27 cellular contexts compared by ENCODE assay signal in the genomic region with DNA sequence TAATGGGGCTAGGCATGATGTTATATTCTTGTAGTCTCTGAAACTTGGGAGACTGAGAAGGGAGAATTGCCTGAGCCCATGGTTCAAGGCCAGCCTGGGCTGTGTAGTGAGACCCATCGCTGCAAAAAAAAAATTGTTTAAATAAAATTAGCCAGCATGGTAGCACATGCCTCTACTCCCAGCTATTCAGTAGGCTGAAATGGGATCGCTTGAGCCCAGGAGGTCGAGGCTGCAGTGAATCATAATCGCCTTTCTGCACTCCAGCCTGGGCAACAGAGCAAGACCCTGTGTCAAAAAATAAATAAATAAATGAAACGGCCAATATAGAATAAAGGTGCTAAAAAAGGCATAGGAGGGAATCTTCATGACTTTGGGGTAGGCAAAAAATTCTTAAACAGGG. TPM values are rescaled to one million over a fixed set of nuclear protein-coding genes. Genes with fewer than 3 reads are reported as not detected.
DNase-seq lines count a peak whose midpoint lies in the region; ATAC-seq, FAIRE-seq and TF ChIP-seq lines count a peak whose summit lies in the region.
"Had no signal": no experiment of that assay in that cellular context is flagged by ENCODE, and none has a peak within 500 bp of the region (broad histone marks: within the 10 kb centered on the region; RNA-seq: fewer than 3 reads in every experiment).

No MANE protein-coding gene starts in this region.

- no peak for FAIRE-seq in K562 (lab: Jason Lieb, UNC)
- FAIRE-seq: endothelial cell of umbilical vein had no signal

- 48% methylated on average over 5 of the region's 5 CpGs for WGBS in K562 (ENCODE audit: insufficient coverage, low coverage, missing lambda C conversion rate)

- POLR2A ChIA-PET in K562 (lab: Yijun Ruan, JAX) = no interaction called here

- H3K4me1 Mint-ChIP-seq in activated naive CD4-positive, alpha-beta T cell treated with anti-CD3 and anti-CD28 coated beads, Interleukin-2, amount 10 ng/mL, durations not matched to agents 7 days and 5 days = peaks cover 22% of the 10 kb centered on the region
- H3K4me1 Mint-ChIP-seq in stimulated activated memory B cell treated with anti-CD40 and anti-IgM and Interleukin-4, amounts not matched to agents 10 μg/mL and 1 μg/mL and 100 μg/mL, for 72 hours = peaks cover 48% of the 10 kb centered on the region

- H3K9me2 ChIP-seq in MM.1S (replicated peaks; ENCODE audit: insufficient read depth, low read length) = no peaks in the 10 kb centered on the region

- TF ChIP-seq CTCF in MM.1S (IDR thresholded peaks at IDR 0.05; ENCODE audit: low read length) (no peak), K562 (IDR thresholded peaks at IDR 0.05 in 2 of 3, conservative IDR thresholded peaks at IDR 0.05 in 1 of 3; ENCODE audit: insufficient read depth in 2 of 3, low read depth in 1 of 3, low read length in 3 of 3) (no peak)

- H3K4me3 ChIP-seq in MM.1S (ENCODE audit: low read length) = no peak overlapping the region
- no peak overlapping the region for H3K4me3 ChIP-seq in K562
- H3K4me3 ChIP-seq: cardiac muscle cell, PC-9, upper lobe of right lung had no signal

- no TSS peak for BruUV-seq in K562 (replicated peaks; lab: Mats Ljungman, UMichigan)

- no peak for TF ChIP-seq RAD21 in K562 (CRISPR knock-in tag; conservative IDR thresholded peaks at IDR 0.05 in 1 of 2, IDR thresholded peaks at IDR 0.05 in 1 of 2)

- DNase-seq in activated naive CD4-positive, alpha-beta T cell treated with anti-CD3 and anti-CD28 coated beads, Interleukin-2, amount 10 ng/mL, durations not matched to agents 7 days and 5 days = no peak
- no peak for DNase-seq in activated naive CD4-positive, alpha-beta T cell treated with anti-CD3 and anti-CD28 coated beads, Interleukin-2, amount 50 U/mL, for 16 hours
- DNase-seq in MM.1S (no peak), K562 (ENCODE audit: extremely low read depth in 1 of 4, low spot score in 3 of 4) (no peak), GM19238 (ENCODE audit: insufficient read length, low spot score) (no peak), C1 segment of cervical spinal cord (lab: John Stamatoyannopoulos, UW) (no peak)
- DNase-seq: activated CD4-positive, alpha-beta T cell treated with anti-CD3 and anti-CD28 coated beads for 36 hours; activated CD8-positive, alpha-beta memory T cell treated with anti-CD3 and anti-CD28 coated beads, Interleukin-2, amount 50 U/mL, for 48 hours; anterior cingulate cortex; dermis blood vessel endothelial cell; DMS53; GF-D8; glutamatergic neuron; HCEC 1CT; NCI-H1105; NCI-H2029 treated with DMSO at 0.1 percent for 48 hours; PC-9; SIG-M5; stimulated activated CD4-positive, alpha-beta T cell treated with anti-CD3 and anti-CD28 coated beads, Interleukin-12 subunit alpha, Interleukin-12 subunit beta, amount 100 ng/mL, for 4 hours; stimulated activated CD4-positive, alpha-beta T cell treated with anti-CD3 and anti-CD28 coated beads, Interleukin-4, amount 100 ng/mL, for 4 hours had no signal

- TF ChIP-seq POLR2A in K562 (conservative IDR thresholded peaks at IDR 0.05) = no peak

- H3K9me1 ChIP-seq in K562 (ENCODE audit: control insufficient read depth, insufficient read depth, low read length) = no peaks in the 10 kb centered on the region

- H3K9ac ChIP-seq in MM.1S (ENCODE audit: low read length) (no peak overlapping the region), K562 (ENCODE audit: insufficient read depth in 1 of 2, low read depth in 2 of 2, low read length in 2 of 2) (no peak overlapping the region)

- TF ChIP-seq EP300 in K562 (IDR thresholded peaks at IDR 0.05; ENCODE audit: low read length) = no peak

- no peak overlapping the region for H3K4me3 Mint-ChIP-seq in activated naive CD4-positive, alpha-beta T cell treated with anti-CD3 and anti-CD28 coated beads, Interleukin-2, amount 10 ng/mL, durations not matched to agents 7 days and 5 days
- no peak overlapping the region for H3K4me3 Mint-ChIP-seq in stimulated activated memory B cell treated with anti-CD40 and anti-IgM and Interleukin-4, amounts not matched to agents 10 μg/mL and 1 μg/mL and 100 μg/mL, for 72 hours
- H3K4me3 Mint-ChIP-seq: activated CD4-positive, alpha-beta T cell treated with anti-CD3 and anti-CD28 coated beads for 36 hours; memory B cell had no signal

- no peaks in the 10 kb centered on the region for H3K27me3 ChIP-seq in MM.1S (replicated peaks; ENCODE audit: insufficient read depth, low read length)
- no peaks in the 10 kb centered on the region for H3K27me3 ChIP-seq in K562 (ENCODE audit: control insufficient read depth in 2 of 2, insufficient read depth in 2 of 2, low read length in 2 of 2)
- H3K27me3 ChIP-seq: cardiac muscle cell, upper lobe of right lung had no signal

- ATAC-seq in K562 (no peak), GM18520 (IDR thresholded peaks at IDR 0.05; ENCODE audit: unreplicated experiment) (no peak)
- ATAC-seq in stimulated activated memory B cell treated with anti-CD40 and anti-IgM and Interleukin-4, amounts not matched to agents 10 μg/mL and 1 μg/mL and 100 μg/mL, for 72 hours = no peak
- ATAC-seq: upper lobe of right lung had no signal

- no peaks in the 10 kb centered on the region for H3K9me3 Mint-ChIP-seq in activated naive CD4-positive, alpha-beta T cell treated with anti-CD3 and anti-CD28 coated beads, Interleukin-2, amount 10 ng/mL, durations not matched to agents 7 days and 5 days
- no peaks in the 10 kb centered on the region for H3K9me3 Mint-ChIP-seq in stimulated activated memory B cell treated with anti-CD40 and anti-IgM and Interleukin-4, amounts not matched to agents 10 μg/mL and 1 μg/mL and 100 μg/mL, for 72 hours
- H3K9me3 Mint-ChIP-seq: memory B cell had no signal

- H3K4me2 ChIP-seq in MM.1S (ENCODE audit: low read depth, low read length) (peak overlapping the region; percentile 35; the same call in 1 of the 2 replicates), K562 (ENCODE audit: insufficient read depth, low read length) (no peak overlapping the region)
- H3K4me2 ChIP-seq: PC-9 had no signal

- H3K27me3 Mint-ChIP-seq in activated naive CD4-positive, alpha-beta T cell treated with anti-CD3 and anti-CD28 coated beads, Interleukin-2, amount 10 ng/mL, durations not matched to agents 7 days and 5 days = no peaks in the 10 kb centered on the region
- H3K27me3 Mint-ChIP-seq in stimulated activated memory B cell treated with anti-CD40 and anti-IgM and Interleukin-4, amounts not matched to agents 10 μg/mL and 1 μg/mL and 100 μg/mL, for 72 hours = no peaks in the 10 kb centered on the region
- H3K27me3 Mint-ChIP-seq: activated CD4-positive, alpha-beta T cell treated with anti-CD3 and anti-CD28 coated beads for 36 hours; memory B cell had no signal

- H4K20me1 ChIP-seq in MM.1S (ENCODE audit: insufficient read depth, low read length) (no peaks in the 10 kb centered on the region), K562 (replicated peaks; ENCODE audit: control insufficient read depth, insufficient read depth, low read length) (no peaks in the 10 kb centered on the region)

- CTCF ChIA-PET in activated naive CD4-positive, alpha-beta T cell treated with anti-CD3 and anti-CD28 coated beads, Interleukin-2, amount 10 ng/mL, durations not matched to agents 7 days and 5 days (lab: Charles Lee) = interaction anchor here (0.6 to 1.4 kb wide), 3 partner anchors 9 to 119 kb away, joined by 3 to 4 read pairs (median 4); no protein-coding TSS in a partner anchor
- CTCF ChIA-PET in K562 (lab: Yijun Ruan, JAX; ENCODE audit: low intra/inter-chr PET ratio) = no interaction called here

- H3K36me3 ChIP-seq in MM.1S (replicated peaks; ENCODE audit: insufficient read depth, low read length) = no peaks in the 10 kb centered on the region
- no peaks in the 10 kb centered on the region for H3K36me3 ChIP-seq in K562 (ENCODE audit: control insufficient read depth, insufficient read depth, low read length)
- H3K36me3 ChIP-seq: cardiac muscle cell, upper lobe of right lung had no signal

- H3K9me3 ChIP-seq in MM.1S (replicated peaks; ENCODE audit: insufficient read depth, low read length) = no peaks in the 10 kb centered on the region
- no peaks in the 10 kb centered on the region for H3K9me3 ChIP-seq in K562 (replicated peaks; ENCODE audit: control insufficient read depth, insufficient read depth, low read depth, low read length)
- H3K9me3 ChIP-seq: upper lobe of right lung had no signal

- no peak overlapping the region for H2AFZ ChIP-seq in MM.1S (ENCODE audit: low read length)
- no peak overlapping the region for H2AFZ ChIP-seq in K562 (ENCODE audit: low read depth, low read length)
- H2AFZ ChIP-seq: PC-9 had no signal

- peak overlapping the region; percentile 92; the same call in 1 of the 2 replicates for H3K27ac ChIP-seq in MM.1S (ENCODE audit: low read length)
- no peak overlapping the region for H3K27ac ChIP-seq in K562 (ENCODE audit: extremely low read depth, low read depth, low read length)
- H3K27ac ChIP-seq: cardiac muscle cell, PC-9, upper lobe of right lung had no signal

- H3K36me3 Mint-ChIP-seq in activated naive CD4-positive, alpha-beta T cell treated with anti-CD3 and anti-CD28 coated beads, Interleukin-2, amount 10 ng/mL, durations not matched to agents 7 days and 5 days = peaks cover 2% of the 10 kb centered on the region
- H3K36me3 Mint-ChIP-seq in stimulated activated memory B cell treated with anti-CD40 and anti-IgM and Interleukin-4, amounts not matched to agents 10 μg/mL and 1 μg/mL and 100 μg/mL, for 72 hours = peaks cover 5% of the 10 kb centered on the region

- in situ Hi-C loops in K562 (cut with MboI) = no loop called here

- H3F3A ChIP-seq in MM.1S (ENCODE audit: insufficient read depth, low read length) = peaks cover 58% of the 10 kb centered on the region

- H3K79me2 ChIP-seq in MM.1S (ENCODE audit: low read length) (peaks cover 13% of the 10 kb centered on the region), K562 (ENCODE audit: control insufficient read depth, insufficient read depth, low read length) (no peaks in the 10 kb centered on the region)

- H3K4me1 ChIP-seq in MM.1S (ENCODE audit: low read length) = peaks cover 53% of the 10 kb centered on the region
- H3K4me1 ChIP-seq in K562 (replicated peaks in 1 of 2; ENCODE audit: control insufficient read depth in 2 of 2, insufficient read depth in 2 of 2, low read length in 2 of 2) = 0 out of 5 replicates have a peak, but pooled peaks cover 0 to 5% of the 10 kb centered on the region in 2 experiments

- intact Hi-C loops in K562 (cut with micrococcal nuclease) = no loop called here

- H3K27ac Mint-ChIP-seq in activated naive CD4-positive, alpha-beta T cell treated with anti-CD3 and anti-CD28 coated beads, Interleukin-2, amount 10 ng/mL, durations not matched to agents 7 days and 5 days = peak overlapping the region; percentile 74
- peak overlapping the region; percentile 67 for H3K27ac Mint-ChIP-seq in stimulated activated memory B cell treated with anti-CD40 and anti-IgM and Interleukin-4, amounts not matched to agents 10 μg/mL and 1 μg/mL and 100 μg/mL, for 72 hours

RNA-seq across cellular contexts. Expression of gene SLX4, which starts 13.9 kb away (rescaled TPM):
- 42.3 and 52.6 TPM in 2 replicates for total RNA-seq in K562 (2011; cell fraction: chromatin; rRNA removed; ENCODE audit: low replicate concordance)
- 26.5 and 28.5 TPM in 2 replicates for total RNA-seq in K562 (2011; cell fraction: nucleolus; rRNA removed)
- 31.7 and 33.4 TPM in 2 replicates for total RNA-seq in K562 (2011; cell fraction: nucleoplasm; rRNA removed)
- total RNA-seq in K562 (2014; rRNA removed) (3.8 and 4.1 TPM in 2 replicates), K562 (2014; rRNA removed; fragmentation: Illumina TruSeq; extraction: Trizol) (3.2 and 3.5 TPM in 2 replicates), K562 (2015; rRNA removed; fragmentation: Illumina TruSeq; extraction: Trizol) (3.7 and 4.2 TPM in 2 replicates), K562 (2021) (6.7 and 7.9 TPM in 2 replicates)
- polyA plus RNA-seq in K562 (2011; rRNA removed) (2.7 and 3.0 TPM in 2 replicates), K562 (2014; fragmentation: Illumina TruSeq; extraction: Trizol) (4.8 and 6.1 TPM in 2 replicates), K562 (2014; fragmentation: Nextera tagmentation; extraction: Ambion mirVana) (under 1 TPM; 0.29 to 0.45 TPM), K562 (2014; rRNA removed) (4.0 and 4.3 TPM in 2 replicates)
- polyA plus RNA-seq in K562 (2011; cell fraction: cytosol; rRNA removed) = 1.8 and 2.5 TPM in 2 replicates
- 7.4 and 14.9 TPM in 2 replicates for polyA plus RNA-seq in K562 (2011; cell fraction: nucleus; rRNA removed)
- 3.5 and 3.9 TPM in 2 replicates for polyA plus RNA-seq in K562 (2012)
- polyA minus RNA-seq in K562 (2011; rRNA and poly(A)+ RNA removed) = 6.1 and 6.6 TPM in 2 replicates
- 3.5 and 4.3 TPM in 2 replicates for polyA minus RNA-seq in K562 (2011; cell fraction: cytosol; rRNA and poly(A)+ RNA removed)
- 5.8 and 8.0 TPM in 2 replicates for polyA minus RNA-seq in K562 (2011; cell fraction: nucleus; rRNA and poly(A)+ RNA removed)

RNA-seq across cellular contexts. Expression of gene DNASE1, which starts 29.2 kb away (rescaled TPM):
- 38.8 and 64.6 TPM in 2 replicates for total RNA-seq in K562 (2011; cell fraction: chromatin; rRNA removed; ENCODE audit: low replicate concordance)
- 36.6 and 45.7 TPM in 2 replicates for total RNA-seq in K562 (2011; cell fraction: nucleolus; rRNA removed)
- total RNA-seq in K562 (2011; cell fraction: nucleoplasm; rRNA removed) = 34.1 and 38.1 TPM in 2 replicates
- 5.9 and 7.2 TPM in 2 replicates for total RNA-seq in K562 (2014; rRNA removed)
- 3.3 and 3.8 TPM in 2 replicates for total RNA-seq in K562 (2014; rRNA removed; fragmentation: Illumina TruSeq; extraction: Trizol)
- total RNA-seq in K562 (2015; rRNA removed; fragmentation: Illumina TruSeq; extraction: Trizol) = 5.6 and 5.9 TPM in 2 replicates
- total RNA-seq in K562 (2021) = 5.5 and 7.0 TPM in 2 replicates
- polyA plus RNA-seq in K562 (2011; rRNA removed) = 10.1 and 10.3 TPM in 2 replicates
- 12.0 and 18.4 TPM in 2 replicates for polyA plus RNA-seq in K562 (2011; cell fraction: cytosol; rRNA removed)
- polyA plus RNA-seq in K562 (2011; cell fraction: nucleus; rRNA removed) = 18.7 and 38.3 TPM in 2 replicates
- 11.9 and 26.5 TPM in 2 replicates for polyA plus RNA-seq in K562 (2012)
- polyA plus RNA-seq in K562 (2014; fragmentation: Illumina TruSeq; extraction: Trizol) = 6.8 and 7.6 TPM in 2 replicates
- polyA plus RNA-seq in K562 (2014; fragmentation: Nextera tagmentation; extraction: Ambion mirVana) = under 1 TPM; 0.53 to 0.84 TPM
- 7.2 and 9.4 TPM in 2 replicates for polyA plus RNA-seq in K562 (2014; rRNA removed)
- 13.1 and 18.6 TPM in 2 replicates for polyA minus RNA-seq in K562 (2011; rRNA and poly(A)+ RNA removed)
- polyA minus RNA-seq in K562 (2011; cell fraction: cytosol; rRNA and poly(A)+ RNA removed) = 7.3 and 9.2 TPM in 2 replicates
- 12.4 and 12.6 TPM in 2 replicates for polyA minus RNA-seq in K562 (2011; cell fraction: nucleus; rRNA and poly(A)+ RNA removed)

RNA-seq across cellular contexts. Expression of gene NLRC3, which starts 48.1 kb away (rescaled TPM):
- 0.07 TPM in 1 of 2 replicates, not detected in the other for total RNA-seq in K562 (2011; cell fraction: chromatin; rRNA removed; ENCODE audit: low replicate concordance)
- under 0.01 TPM in 1 of 2 replicates, not detected in the other for total RNA-seq in K562 (2011; cell fraction: nucleolus; rRNA removed)
- not detected in 2 replicates for total RNA-seq in K562 (2011; cell fraction: nucleoplasm; rRNA removed)
- not detected in 2 replicates for total RNA-seq in K562 (2014; rRNA removed)
- not detected in 2 replicates for total RNA-seq in K562 (2014; rRNA removed; fragmentation: Illumina TruSeq; extraction: Trizol)
- not detected in 2 replicates for total RNA-seq in K562 (2015; rRNA removed; fragmentation: Illumina TruSeq; extraction: Trizol)
- 0.13 and 0.22 TPM in 2 replicates for total RNA-seq in K562 (2021)
- polyA plus RNA-seq in K562 (2011; rRNA removed) = 0.03 TPM in 1 of 2 replicates, not detected in the other
- polyA plus RNA-seq in K562 (2011; cell fraction: cytosol; rRNA removed) = 0.03 TPM in 1 of 2 replicates, not detected in the other
- 0.09 TPM in 1 of 2 replicates, not detected in the other for polyA plus RNA-seq in K562 (2011; cell fraction: nucleus; rRNA removed)
- polyA plus RNA-seq in K562 (2012) = 0.08 and 0.10 TPM in 2 replicates
- polyA plus RNA-seq in K562 (2014; fragmentation: Illumina TruSeq; extraction: Trizol) = not detected in 2 replicates
- under 1 TPM; 0.03 to 0.04 TPM for polyA plus RNA-seq in K562 (2014; fragmentation: Nextera tagmentation; extraction: Ambion mirVana)
- polyA plus RNA-seq in K562 (2014; rRNA removed) = 0.03 TPM in 1 of 2 replicates, not detected in the other
- polyA minus RNA-seq in K562 (2011; rRNA and poly(A)+ RNA removed) = not detected in 2 replicates
- polyA minus RNA-seq in K562 (2011; cell fraction: cytosol; rRNA and poly(A)+ RNA removed) = not detected in 2 replicates
- under 0.01 TPM in 2 replicates for polyA minus RNA-seq in K562 (2011; cell fraction: nucleus; rRNA and poly(A)+ RNA removed)
- total RNA-seq: osteocyte, PC-9 had no signal
